ENCODE assay signal across 16 cellular contexts in genomic region chr11:44338721-44339529, GRCh38. TPM values are rescaled to one million over a fixed set of nuclear protein-coding genes. Genes with fewer than 3 reads are reported as not detected.
"Had no signal": no experiment of that assay in that cellular context is flagged by ENCODE, and none has a peak within 500 bp of the region (broad histone marks: within the 10 kb centered on the region; RNA-seq: fewer than 3 reads in every experiment).

No MANE protein-coding gene starts in this region.

- ATAC-seq: foreskin keratinocyte; left lobe of liver; natural killer cell; sciatic nerve; stimulated activated naive B cell treated with anti-CD40 and anti-IgM and Interleukin-4, amounts not matched to agents 10 μg/mL and 1 μg/mL and 100 μg/mL, for 72 hours had no signal

- DNase-seq: activated CD4-positive, alpha-beta memory T cell treated with anti-CD3 and anti-CD28 coated beads, Interleukin-2, amount 10 ng/mL, durations not matched to agents 7 days and 5 days; activated CD4-positive, CD25-positive, alpha-beta regulatory T cell treated with anti-CD3 and anti-CD28 coated beads, Interleukin-2, amount 50 U/mL, for 72 hours; activated naive CD4-positive, alpha-beta T cell; aorta; foreskin keratinocyte; heart left ventricle; mammary epithelial cell; natural killer cell; occipital lobe; spleen; stimulated activated CD4-positive, alpha-beta T cell treated with anti-CD3 and anti-CD28 coated beads, Interleukin-1b, Interleukin-23, amount 100 ng/mL, for 48 hours; stimulated activated naive B cell treated with anti-CD40 and anti-IgM and Interleukin-4, amounts not matched to agents 10 μg/mL and 1 μg/mL and 100 μg/mL, for 72 hours; substantia nigra; transverse colon had no signal

RNA-seq across cellular contexts. Expression of gene ALX4, which starts 29.0 kb away (rescaled TPM):
- total RNA-seq: activated CD4-positive, alpha-beta memory T cell treated with anti-CD3 and anti-CD28 coated beads, Interleukin-2, amount 10 ng/mL, durations not matched to agents 7 days and 5 days; foreskin keratinocyte; left lobe of liver; natural killer cell; transverse colon had no signal
